Comparison of ENCODE assay signal across 19 cellular contexts in genomic region chr17:2419526-2419925, GRCh38. TPM values are rescaled to one million over a fixed set of nuclear protein-coding genes. Genes with fewer than 3 reads are reported as not detected.
DNase-seq lines count a peak whose midpoint lies in the region; ATAC-seq and TF ChIP-seq lines count a peak whose summit lies in the region.
"Had no signal": no experiment of that assay in that cellular context is flagged by ENCODE, and none has a peak within 500 bp of the region (broad histone marks: within the 10 kb centered on the region; RNA-seq: fewer than 3 reads in every experiment).

No MANE protein-coding gene starts in this region.

- H3K79me2 ChIP-seq in osteoblast (ENCODE audit: insufficient read depth, low read length) = no peaks in the 10 kb centered on the region

- 83 to 91% (median 83%) methylated on average over 7 of the region's 7 CpGs for WGBS in heart left ventricle, 4 donors
- 50 to 73% methylated on average over 7 of the region's 7 CpGs for WGBS in testis, 2 donors

- no peaks in the 10 kb centered on the region for H3K9me3 Mint-ChIP-seq in mesothelial cell of epicardium
- H3K9me3 Mint-ChIP-seq: activated CD4-positive, alpha-beta memory T cell treated with anti-CD3 and anti-CD28 coated beads for 36 hours; CD8-positive, alpha-beta T cell; immature natural killer cell had no signal

- H3K27me3 Mint-ChIP-seq in mesothelial cell of epicardium (ENCODE audit: low read depth) = no peaks in the 10 kb centered on the region
- H3K27me3 Mint-ChIP-seq: activated CD4-positive, alpha-beta memory T cell treated with anti-CD3 and anti-CD28 coated beads for 36 hours had no signal

- H3K4me3 ChIP-seq in dorsolateral prefrontal cortex (no peak overlapping the region), heart left ventricle (peak overlapping the region in 1 of 12 donors; percentile 14), osteoblast (ENCODE audit: insufficient read depth, low read length) (no peak overlapping the region), testis (no peak overlapping the region)
- H3K4me3 ChIP-seq: coronary artery, K562, MG63 had no signal

- peaks cover 7% of the 10 kb centered on the region for H3K36me3 Mint-ChIP-seq in mesothelial cell of epicardium

- no peaks in the 10 kb centered on the region for H3K9me3 ChIP-seq in heart left ventricle
- no peaks in the 10 kb centered on the region for H3K9me3 ChIP-seq in osteoblast (ENCODE audit: low read depth, low read length)
- H3K9me3 ChIP-seq in testis = no peaks in the 10 kb centered on the region
- H3K9me3 ChIP-seq: MG63 had no signal

- TF ChIP-seq POLR2A in heart left ventricle (IDR thresholded peaks at IDR 0.05) (no peak), testis (IDR thresholded peaks at IDR 0.05) (no peak)

- ATAC-seq in heart left ventricle = peak; percentile 10 to 46 (median 29)
- no peak for ATAC-seq in HG03432 (IDR thresholded peaks at IDR 0.05; ENCODE audit: unreplicated experiment)
- ATAC-seq: CD8-positive, alpha-beta T cell; HCT116; K562 had no signal

- H3K36me3 ChIP-seq in heart left ventricle (peaks cover 0 to 41% (median 30%) of the 10 kb centered on the region in 9 donors), osteoblast (ENCODE audit: insufficient read depth, low read length) (peaks cover 9% of the 10 kb centered on the region), testis (ENCODE audit: low read depth, missing control alignments) (no peaks in the 10 kb centered on the region)

- no peaks in the 10 kb centered on the region for H3K27me3 ChIP-seq in dorsolateral prefrontal cortex
- H3K27me3 ChIP-seq in heart left ventricle = no peaks in the 10 kb centered on the region
- no peaks in the 10 kb centered on the region for H3K27me3 ChIP-seq in osteoblast (ENCODE audit: insufficient read depth, low read length)
- no peaks in the 10 kb centered on the region for H3K27me3 ChIP-seq in testis
- H3K27me3 ChIP-seq: MG63 had no signal

- peak overlapping the region; percentile 1 for H3K4me2 ChIP-seq in osteoblast (ENCODE audit: insufficient read depth, low read length)

- H2AFZ ChIP-seq in osteoblast (ENCODE audit: low read length) = no peak overlapping the region

- H3K27ac ChIP-seq in dorsolateral prefrontal cortex (peak overlapping the region in 48 of 59 donors; percentile 1 to 74 (median 50)), heart left ventricle (peak overlapping the region in 8 of 12 donors; percentile 56 to 76 (median 67)), osteoblast (ENCODE audit: low read depth, low read length) (no peak overlapping the region), testis (peak overlapping the region; percentile 56 to 76)
- H3K27ac ChIP-seq: coronary artery had no signal

- no peak overlapping the region for H3K4me3 Mint-ChIP-seq in mesothelial cell of epicardium
- H3K4me3 Mint-ChIP-seq: activated CD4-positive, alpha-beta memory T cell treated with anti-CD3 and anti-CD28 coated beads for 36 hours; CD8-positive, alpha-beta T cell; immature natural killer cell had no signal

- peaks cover 3% of the 10 kb centered on the region for H3K4me1 Mint-ChIP-seq in mesothelial cell of epicardium

- H3K4me1 ChIP-seq in heart left ventricle (peaks cover 0 to 28% (median 8%) of the 10 kb centered on the region in 12 donors), osteoblast (ENCODE audit: insufficient read depth, low read length) (peaks cover 23% of the 10 kb centered on the region), testis (peaks cover 47% of the 10 kb centered on the region)

- no peak overlapping the region for H3K27ac Mint-ChIP-seq in mesothelial cell of epicardium
- H3K27ac Mint-ChIP-seq: CD8-positive, alpha-beta T cell had no signal

- no peak for DNase-seq in dorsolateral prefrontal cortex
- DNase-seq in heart left ventricle = no peak
- DNase-seq in osteoblast (ENCODE audit: insufficient read length, low spot score, missing footprints) = peak; percentile 90
- DNase-seq in testis = no peak
- no peak for DNase-seq in iPS-NIHi11 (ENCODE audit: low spot score)
- DNase-seq in mesothelial cell of epicardium (ENCODE audit: low spot score in 2 of 2, unreplicated experiment in 2 of 2) = no peak
- DNase-seq: activated CD4-positive, alpha-beta memory T cell treated with anti-CD3 and anti-CD28 coated beads for 36 hours; activated gamma-delta T cell; CD8-positive, alpha-beta T cell; GDM1; immature natural killer cell; MG63; NCI-H1436; NCI-H510A treated with DMSO at 0.1 percent for 48 hours; T-helper 2 cell had no signal

- TF ChIP-seq CTCF in dorsolateral prefrontal cortex (IDR thresholded peaks at IDR 0.05 in 54 of 56, conservative IDR thresholded peaks at IDR 0.05 in 2 of 56; ENCODE audit: low read depth in 1 of 56, partially characterized antibody in 56 of 56) (no peak), heart left ventricle (IDR thresholded peaks at IDR 0.05) (no peak), osteoblast (IDR thresholded peaks at IDR 0.05; ENCODE audit: extremely low read depth, low read depth, low read length) (no peak), testis (IDR thresholded peaks at IDR 0.05) (no peak), mesothelial cell of epicardium (IDR thresholded peaks at IDR 0.05; ENCODE audit: unreplicated experiment) (no peak)

- H4K20me1 ChIP-seq in osteoblast (ENCODE audit: insufficient read depth, low read length) = no peaks in the 10 kb centered on the region

- intact Hi-C loops in dorsolateral prefrontal cortex (cut with DNase I) = loop anchor here in 1 of 2 donors (5.0 kb wide), 2 partner anchors 93 to 288 kb away; partner anchors contain the start of gene METTL16
- intact Hi-C loops in heart left ventricle (cut with DNase I) = no loop called here
- intact Hi-C loops in testis (cut with DNase I; ENCODE audit: low total_unique reads) = loop anchor here (5.0 kb wide), 1 partner anchor 37 kb away; no protein-coding TSS in a partner anchor

RNA-seq across cellular contexts. Expression of gene MNT, which starts 18.7 kb away (rescaled TPM):
- total RNA-seq in dorsolateral prefrontal cortex (10 to 100 TPM; 32.2 to 70.3 (median 43.0) TPM), heart left ventricle (10 to 100 TPM in 4 of 9 donors, 1 to 10 TPM in 5; 4.1 to 20.4 (median 9.8) TPM), osteoblast (12.3 and 14.1 TPM in 2 replicates), testis (10 to 100 TPM; 46.3 to 67.7 TPM), mesothelial cell of epicardium (47.5 to 49.1 TPM (median 48.3 TPM) in 3 replicates)
- polyA plus RNA-seq in heart left ventricle (10 to 100 TPM in 1 of 2 donors, 1 to 10 TPM in 1; 7.2 to 10.3 TPM), testis (ENCODE audit: insufficient read depth, low read depth, low replicate concordance) (27.9 TPM)
